Comparison of ENCODE assay signal across 14 cellular contexts in genomic region chr14:69948311-69948710, GRCh38.
"Had no signal": no experiment of that assay in that cellular context is flagged by ENCODE, and none has a peak within 500 bp of the region (broad histone marks: within the 10 kb centered on the region; RNA-seq: fewer than 3 reads in every experiment).

No MANE protein-coding gene starts in this region.

- H3K27ac Mint-ChIP-seq: dendritic cell treated with granulocyte-macrophage colony-stimulating factor and Interleukin-4, amounts not matched to agents 40 ng/mL and 50 ng/mL, for 4 days; natural killer cell treated with Interleukin-12 subunit alpha and Interleukin-12 subunit beta and Interleukin-15 and Interleukin-18, amount 100 ng/mL, for 72 hours; progenitor cell of endocrine pancreas had no signal

- ATAC-seq: foreskin keratinocyte; left colon; natural killer cell treated with Interleukin-12 subunit alpha and Interleukin-12 subunit beta and Interleukin-15 and Interleukin-18, amount 100 ng/mL, for 72 hours; pancreas; right cardiac atrium had no signal

- H3K4me3 Mint-ChIP-seq: dendritic cell treated with granulocyte-macrophage colony-stimulating factor and Interleukin-4, amounts not matched to agents 40 ng/mL and 50 ng/mL, for 4 days; natural killer cell treated with Interleukin-12 subunit alpha and Interleukin-12 subunit beta and Interleukin-15 and Interleukin-18, amount 100 ng/mL, for 72 hours had no signal

- DNase-seq: esophagus squamous epithelium; foreskin keratinocyte; left colon; mammary epithelial cell; occipital lobe; pancreas; right cardiac atrium; stimulated activated CD4-positive, alpha-beta T cell treated with anti-CD3 and anti-CD28 coated beads, Interleukin-2, amount 100 ng/mL, for 48 hours; stimulated activated naive CD4-positive, alpha-beta T cell treated with Interleukin-2 at 50 U/mL for 16 hours; trophoblast cell had no signal

- H3K27me3 Mint-ChIP-seq: progenitor cell of endocrine pancreas had no signal

- FAIRE-seq: colon, pancreas had no signal
